In genomic region chr12:17216156-17216555, GRCh38 we compare ENCODE assay signal across 21 cellular contexts.
"Had no signal": no experiment of that assay in that cellular context is flagged by ENCODE, and none has a peak within 500 bp of the region (broad histone marks: within the 10 kb centered on the region; RNA-seq: fewer than 3 reads in every experiment).

No MANE protein-coding gene starts in this region.

- H3K36me3 ChIP-seq: colonic mucosa, esophagus squamous epithelium, gastroesophageal sphincter, left ventricle myocardium inferior, lower lobe of right lung, neutrophil, spleen, thoracic aorta, transverse colon had no signal

- H3K4me1 ChIP-seq: colonic mucosa, esophagus squamous epithelium, gastroesophageal sphincter, left ventricle myocardium inferior, lower lobe of right lung, spleen, transverse colon had no signal

- H3K27me3 ChIP-seq: colonic mucosa, esophagus squamous epithelium, gastroesophageal sphincter, neutrophil, spleen, transverse colon had no signal

- H3K9me3 ChIP-seq: colonic mucosa, esophagus squamous epithelium, gastroesophageal sphincter, neutrophil, thoracic aorta, transverse colon had no signal

- H3K27ac ChIP-seq: colonic mucosa, esophagus squamous epithelium, gastroesophageal sphincter, left ventricle myocardium inferior, lower lobe of right lung, neutrophil, spleen, thoracic aorta, transverse colon had no signal

- H3K4me3 ChIP-seq: colonic mucosa, esophagus squamous epithelium, gastroesophageal sphincter, left ventricle myocardium inferior, lower lobe of right lung, spleen, thoracic aorta, transverse colon had no signal

- ATAC-seq: gastroesophageal sphincter; left cardiac atrium; lower lobe of right lung; natural killer cell treated with Interleukin-12 subunit alpha and Interleukin-12 subunit beta and Interleukin-15 and Interleukin-18, amount 100 ng/mL, for 72 hours; sciatic nerve; stimulated activated memory B cell treated with anti-CD40 and anti-IgM and Interleukin-4, amounts not matched to agents 10 μg/mL and 1 μg/mL and 100 μg/mL, for 72 hours had no signal

- DNase-seq: colonic mucosa; dermis blood vessel endothelial cell; esophagus squamous epithelium; foreskin fibroblast; glutamatergic neuron; immature natural killer cell; kidney; left cardiac atrium; left ventricle myocardium inferior; lower lobe of right lung; spleen; stimulated activated CD4-positive, alpha-beta T cell treated with anti-CD3 and anti-CD28 coated beads, Interleukin-15, amount 100 ng/mL, for 24 hours; stimulated activated CD4-positive, alpha-beta T cell treated with anti-CD3 and anti-CD28 coated beads, Interleukin-1b, Interleukin-23, amount 100 ng/mL, for 48 hours; stimulated activated CD4-positive, alpha-beta T cell treated with anti-CD3 and anti-CD28 coated beads, Interleukin-4, amount 100 ng/mL, for 24 hours; transverse colon had no signal
